In genomic region chr9:100515578-100516494, GRCh38 we compare ENCODE assay signal across 18 cellular contexts. TPM values are rescaled to one million over a fixed set of nuclear protein-coding genes. Genes with fewer than 3 reads are reported as not detected.
DNase-seq lines count a peak whose midpoint lies in the region; TF ChIP-seq lines count a peak whose summit lies in the region.
"Had no signal": no experiment of that assay in that cellular context is flagged by ENCODE, and none has a peak within 500 bp of the region (broad histone marks: within the 10 kb centered on the region; RNA-seq: fewer than 3 reads in every experiment).

No MANE protein-coding gene starts in this region.

- H3K4me1 ChIP-seq in PC-9 (replicated peaks; ENCODE audit: insufficient read depth) (peaks cover 26% of the 10 kb centered on the region), neural progenitor cell (no peaks in the 10 kb centered on the region), ascending aorta (no peaks in the 10 kb centered on the region)
- H3K4me1 ChIP-seq: esophagus squamous epithelium, psoas muscle, stomach had no signal

- H3K4me3 ChIP-seq in PC-9 (peak overlapping the region; percentile 42; the same call in 1 of the 2 replicates), epithelial cell of proximal tubule (ENCODE audit: low read depth, low read length) (no peak overlapping the region), neural progenitor cell (no peak overlapping the region), ascending aorta (no peak overlapping the region)
- H3K4me3 ChIP-seq: coronary artery, esophagus squamous epithelium, psoas muscle, stomach had no signal

- H3K27me3 ChIP-seq in PC-9 (ENCODE audit: insufficient read depth, low read depth), result no peaks in the 10 kb centered on the region
- no peaks in the 10 kb centered on the region for H3K27me3 ChIP-seq in neural progenitor cell
- H3K27me3 ChIP-seq in ascending aorta, result no peaks in the 10 kb centered on the region
- H3K27me3 ChIP-seq: esophagus squamous epithelium, stomach had no signal

- DNase-seq in Daoy (ENCODE audit: low read depth), result peak; percentile 10
- peak; percentile 23 to 65 for DNase-seq in PC-9
- DNase-seq in epithelial cell of proximal tubule (ENCODE audit: low read depth), result peak; percentile 23
- peak; percentile 16 for DNase-seq in neural progenitor cell (ENCODE audit: low spot score)
- DNase-seq in GM10248 (ENCODE audit: extremely low spot score), result no peak
- DNase-seq in SKM-1 (lab: John Stamatoyannopoulos, UW; ENCODE audit: unreplicated experiment), result no peak
- DNase-seq in activated T-cell treated with anti-CD3 and anti-CD28 coated beads, Interleukin-2, amount 50 U/mL, for 24 hours, result no peak
- DNase-seq in ascending aorta (ENCODE audit: low spot score in 2 of 2), result no peak
- DNase-seq: activated CD8-positive, alpha-beta T cell treated with anti-CD3 and anti-CD28 coated beads for 36 hours; esophagus squamous epithelium; left colon; NCI-H2081 treated with DMSO at 0.1 percent for 48 hours; NCI-H774; psoas muscle; stomach; SW 1271 had no signal

- H4K20me1 ChIP-seq in PC-9 (ENCODE audit: insufficient read depth) (no peaks in the 10 kb centered on the region), neural progenitor cell (ENCODE audit: low read depth) (peaks cover 38% of the 10 kb centered on the region)

- peak overlapping the region; percentile 85 for H3K4me2 ChIP-seq in PC-9
- no peak overlapping the region for H3K4me2 ChIP-seq in neural progenitor cell

- no TSS peak for BruUV-seq in PC-9 (replicated peaks; lab: Mats Ljungman, UMichigan)

- no peaks in the 10 kb centered on the region for H3K9me3 Mint-ChIP-seq in neural progenitor cell
- H3K9me3 Mint-ChIP-seq in activated T-cell treated with anti-CD3 and anti-CD28 coated beads, Interleukin-2, amount 50 U/mL, for 24 hours, result no peaks in the 10 kb centered on the region
- H3K9me3 Mint-ChIP-seq: activated CD8-positive, alpha-beta T cell treated with anti-CD3 and anti-CD28 coated beads for 36 hours had no signal

- H3K36me3 ChIP-seq in PC-9 (ENCODE audit: low read depth), result no peaks in the 10 kb centered on the region
- H3K36me3 ChIP-seq in neural progenitor cell, result peaks cover 40% of the 10 kb centered on the region
- no peaks in the 10 kb centered on the region for H3K36me3 ChIP-seq in ascending aorta
- H3K36me3 ChIP-seq: esophagus squamous epithelium, stomach had no signal

- peaks cover 2% of the 10 kb centered on the region for H3K4me1 Mint-ChIP-seq in neural progenitor cell
- no peaks in the 10 kb centered on the region for H3K4me1 Mint-ChIP-seq in activated T-cell treated with anti-CD3 and anti-CD28 coated beads, Interleukin-2, amount 50 U/mL, for 24 hours (ENCODE audit: low read depth)

- H3K27ac Mint-ChIP-seq in neural progenitor cell, result no peak overlapping the region
- H3K27ac Mint-ChIP-seq in activated T-cell treated with anti-CD3 and anti-CD28 coated beads, Interleukin-2, amount 50 U/mL, for 24 hours, result no peak overlapping the region
- H3K27ac Mint-ChIP-seq: activated CD8-positive, alpha-beta T cell treated with anti-CD3 and anti-CD28 coated beads for 36 hours had no signal

- H3F3A ChIP-seq in PC-9 (ENCODE audit: insufficient read depth, low read depth), result peaks cover 19% of the 10 kb centered on the region; the same call in 1 of the 2 replicates
- H3F3A ChIP-seq in neural progenitor cell (ENCODE audit: low read depth), result peaks cover 12% of the 10 kb centered on the region

- H3K79me2 ChIP-seq in PC-9 (ENCODE audit: low read depth), result no peaks in the 10 kb centered on the region
- H3K79me2 ChIP-seq in neural progenitor cell (ENCODE audit: low read depth), result peaks cover 70% of the 10 kb centered on the region

- H2AFZ ChIP-seq in PC-9 (peak overlapping the region; percentile 63), neural progenitor cell (replicated peaks) (no peak overlapping the region)

- no peaks in the 10 kb centered on the region for H3K9me3 ChIP-seq in PC-9 (ENCODE audit: insufficient read depth, low read depth)
- no peaks in the 10 kb centered on the region for H3K9me3 ChIP-seq in neural progenitor cell (ENCODE audit: low read depth)
- no peaks in the 10 kb centered on the region for H3K9me3 ChIP-seq in ascending aorta
- H3K9me3 ChIP-seq: esophagus squamous epithelium, psoas muscle, stomach had no signal

- H3K4me3 Mint-ChIP-seq in neural progenitor cell, result no peak overlapping the region
- H3K4me3 Mint-ChIP-seq in activated T-cell treated with anti-CD3 and anti-CD28 coated beads, Interleukin-2, amount 50 U/mL, for 24 hours, result no peak overlapping the region
- H3K4me3 Mint-ChIP-seq: activated CD8-positive, alpha-beta T cell treated with anti-CD3 and anti-CD28 coated beads for 36 hours had no signal

- POLR2A ChIA-PET in PC-9 (lab: Charles Lee; ENCODE audit: unreplicated experiment) (interaction anchor here (0.6 to 0.7 kb wide), 3 partner anchors 10 to 697 kb away, joined by 3 to 4 read pairs (median 3); no protein-coding TSS in a partner anchor), GM10248 (lab: Yijun Ruan, JAX) (no interaction called here)

- H3K27ac ChIP-seq in PC-9 (peak overlapping the region; percentile 86), neural progenitor cell (peak overlapping the region; percentile 50), ascending aorta (no peak overlapping the region)
- H3K27ac ChIP-seq: coronary artery, esophagus squamous epithelium, psoas muscle, stomach, VCaP had no signal

- H3K27me3 Mint-ChIP-seq in neural progenitor cell (ENCODE audit: insufficient read depth, low read depth), result no peaks in the 10 kb centered on the region
- no peaks in the 10 kb centered on the region for H3K27me3 Mint-ChIP-seq in activated T-cell treated with anti-CD3 and anti-CD28 coated beads, Interleukin-2, amount 50 U/mL, for 24 hours
- H3K27me3 Mint-ChIP-seq: activated CD8-positive, alpha-beta T cell treated with anti-CD3 and anti-CD28 coated beads for 36 hours had no signal

- TF ChIP-seq CTCF in PC-9 (conservative IDR thresholded peaks at IDR 0.05) (no peak), epithelial cell of proximal tubule (conservative IDR thresholded peaks at IDR 0.05; ENCODE audit: low read depth, low read length) (no peak), neural progenitor cell (IDR thresholded peaks at IDR 0.05) (no peak), GM10248 (IDR thresholded peaks at IDR 0.05; ENCODE audit: control extremely low read depth, extremely low read depth, low read depth, missing control alignments) (no peak), ascending aorta (IDR thresholded peaks at IDR 0.05) (no peak)

- no peak overlapping the region for H3K9ac ChIP-seq in neural progenitor cell

- H3K36me3 Mint-ChIP-seq in neural progenitor cell, result peaks cover 38% of the 10 kb centered on the region
- H3K36me3 Mint-ChIP-seq in activated T-cell treated with anti-CD3 and anti-CD28 coated beads, Interleukin-2, amount 50 U/mL, for 24 hours (ENCODE audit: low read depth), result no peaks in the 10 kb centered on the region

- CTCF ChIA-PET in PC-9 (lab: Charles Lee) (interaction anchor here (0.6 kb wide), 1 partner anchor 699 kb away, joined by 3 read pairs; no protein-coding TSS in a partner anchor), GM10248 (lab: Yijun Ruan, JAX) (no interaction called here)

- intact Hi-C loops in PC-9 (cut with micrococcal nuclease; ENCODE audit: unreplicated experiment), result loop anchor here (2.0 kb wide), 1 partner anchor 71 kb away; no protein-coding TSS in a partner anchor
- intact Hi-C loops in ascending aorta (cut with DNase I), result no loop called here

- no peaks in the 10 kb centered on the region for H3K9me2 ChIP-seq in PC-9 (ENCODE audit: insufficient read depth)

RNA-seq across cellular contexts. Expression of gene TMEFF1, which starts 42.9 kb away (rescaled TPM):
- 0.83 and 2.1 TPM in 2 replicates for total RNA-seq in Daoy (2014; rRNA removed; shearing (Covaris generic))
- 1.1 and 1.7 TPM in 2 replicates for total RNA-seq in PC-9 (2021)
- total RNA-seq in epithelial cell of proximal tubule, result 3.5 and 7.8 TPM in 2 replicates
- total RNA-seq in neural progenitor cell (ENCODE audit: low replicate concordance), result 103 and 113 TPM in 2 replicates
- not detected for total RNA-seq in ascending aorta

Comparison
In these comparisons a context has a peak if more than half of its experiments do, and no peak if none do; other contexts are left out.
1. DNase-seq: peak in Daoy (single experiment), PC-9 (2 of 2), epithelial cell of proximal tubule (single experiment) and neural progenitor cell (single experiment); none in GM10248 (single experiment), SKM-1 (single experiment), activated T-cell treated with anti-CD3 and anti-CD28 coated beads, Interleukin-2, amount 50 U/mL, for 24 hours (single experiment) and ascending aorta (0 of 2).
2. H3K27ac ChIP-seq: peak in PC-9 (single experiment) and neural progenitor cell (single experiment); none in ascending aorta (0 of 2).
3. RNA of gene TMEFF1, which starts 42.9 kb away (total RNA-seq): 103 to 113 TPM in neural progenitor cell; 3.5 to 7.8 TPM in epithelial cell of proximal tubule, 0.83 to 2.1 TPM in Daoy, 1.1 to 1.7 TPM in PC-9 and not detected in ascending aorta (single experiment); every median in the first group is over 10 times any median in the second.